ENCODE assay signal across 1 cellular context in the genomic region with DNA sequence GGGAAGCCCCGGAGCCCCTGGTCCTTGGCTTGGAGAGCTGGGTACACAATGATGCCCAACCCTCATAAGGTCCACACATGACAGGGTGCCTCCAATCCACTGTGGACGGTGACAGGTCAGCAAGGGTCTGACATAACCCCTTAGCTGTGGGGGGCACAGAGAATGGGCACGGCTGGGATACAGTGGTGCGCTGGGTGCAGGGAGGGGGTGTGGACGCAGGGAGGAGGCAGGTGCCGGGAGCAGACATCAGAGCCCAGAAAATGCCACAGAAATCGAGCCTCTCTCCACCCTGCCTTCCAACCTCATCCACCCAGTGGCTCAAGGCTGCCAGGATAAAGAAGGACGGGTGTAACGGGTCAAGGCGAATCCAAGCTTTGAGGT.
TF ChIP-seq lines count a peak whose summit lies in the region.

No MANE protein-coding gene starts in this region.

TF ChIP-seq in HepG2, 621 proteins besides CTCF, POLR2A, EP300 and RAD21 (continued from another document):
- TF ChIP-seq ZNF562 (CRISPR knock-in tag; IDR thresholded peaks at IDR 0.05; ENCODE audit: borderline replicate concordance) (no peak), TBX2 (CRISPR knock-in tag; IDR thresholded peaks at IDR 0.05; ENCODE audit: borderline replicate concordance) (no peak)
